Comparison of ENCODE assay signal across 25 cellular contexts in the genomic region with DNA sequence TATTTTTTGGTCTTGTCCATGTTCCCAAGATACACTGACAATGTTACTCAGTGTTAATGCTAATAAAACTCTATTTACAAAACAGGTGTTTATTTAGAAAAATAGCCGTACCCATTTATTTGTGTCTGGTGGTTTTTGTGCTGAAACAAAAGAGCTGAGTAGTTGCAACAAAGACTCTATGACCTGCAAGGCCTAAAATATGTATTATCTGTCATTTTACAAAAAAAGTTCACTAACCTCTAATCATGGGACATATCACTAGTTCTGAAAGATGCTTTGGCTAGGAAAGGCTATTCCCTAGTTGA. TPM values are rescaled to one million over a fixed set of nuclear protein-coding genes. Genes with fewer than 3 reads are reported as not detected.
DNase-seq lines count a peak whose midpoint lies in the region; ATAC-seq, FAIRE-seq and TF ChIP-seq lines count a peak whose summit lies in the region.
"Had no signal": no experiment of that assay in that cellular context is flagged by ENCODE, and none has a peak within 500 bp of the region (broad histone marks: within the 10 kb centered on the region; RNA-seq: fewer than 3 reads in every experiment).

No MANE protein-coding gene starts in this region.

- WGBS in HUES64: 100% methylated on average over 1 of the region's 1 CpG
- WGBS in GM12878 (ENCODE audit: insufficient coverage, insufficient replicate concordance, low lambda C conversion rate, missing lambda C conversion rate): 100% methylated on average over 1 of the region's 1 CpG
- WGBS in neuronal stem cell (ENCODE audit: extremely low coverage in 2 of 2, insufficient read length in 2 of 2, insufficient replicate concordance in 1 of 2), 2 donors: no CpG with 5 or more reads among the region's 1 CpG

- H2BK12ac ChIP-seq in neuronal stem cell (ENCODE audit: low read length): no peak overlapping the region

- H3K4me3 ChIP-seq in HUES64 (ENCODE audit: low read length) (no peak overlapping the region), GM12878 (no peak overlapping the region), neuronal stem cell (ENCODE audit: low read length in 2 of 2) (no peak overlapping the region)
- H3K4me3 ChIP-seq: gastrocnemius medialis, vagina had no signal

- RAD21 ChIA-PET in GM12878 (lab: Charles Lee; ENCODE audit: unreplicated experiment): interaction anchor here (0.6 to 2.1 kb wide), 13 partner anchors 32 to 267 kb away, joined by 3 to 14 read pairs (median 4); no protein-coding TSS in a partner anchor

- no peaks in the 10 kb centered on the region for H3K79me2 ChIP-seq in GM12878 (ENCODE audit: control insufficient read depth, insufficient read depth, low read length)

- intact Hi-C loops in GM12878 (cut with micrococcal nuclease; ENCODE audit: unreplicated experiment): loop anchor here (1.0 to 5.0 kb wide), 6 partner anchors 79 to 393 kb away; no protein-coding TSS in a partner anchor

- no peak overlapping the region for H3K4ac ChIP-seq in neuronal stem cell (ENCODE audit: low read length)

- H3K9ac ChIP-seq in HUES64 (ENCODE audit: low read depth, low read length) (no peak overlapping the region), GM12878 (ENCODE audit: control insufficient read depth, insufficient read depth, low read length) (no peak overlapping the region), neuronal stem cell (ENCODE audit: low read depth, low read length, poor library complexity) (no peak overlapping the region)

- H3K27ac ChIP-seq in HUES64 (ENCODE audit: low read depth, low read length) (0 out of 2 replicates have a peak overlapping the region, but pooled peaks have one; percentile 13), GM12878 (ENCODE audit: control insufficient read depth, insufficient read depth) (no peak overlapping the region), neuronal stem cell (replicated peaks; ENCODE audit: low read length) (no peak overlapping the region)
- H3K27ac ChIP-seq: gastrocnemius medialis, HL-60, vagina, WERI-Rb-1 had no signal

- H3K4me2 ChIP-seq in GM12878 (ENCODE audit: control insufficient read depth, insufficient read depth) (no peak overlapping the region), neuronal stem cell (ENCODE audit: insufficient read depth, low read length, poor library complexity, severe bottlenecking) (no peak overlapping the region)

- no peak for FAIRE-seq in GM12878 (lab: Jason Lieb, UNC)
- FAIRE-seq: small intestine had no signal

- H2AFZ ChIP-seq in GM12878 (ENCODE audit: control insufficient read depth, low read depth, low read length) (no peak overlapping the region), neuronal stem cell (ENCODE audit: low read length) (peak overlapping the region; percentile 69)

- CTCF ChIA-PET in GM12878 (lab: Yijun Ruan, JAX): interaction anchor here (0.6 to 2.9 kb wide), 26 partner anchors 9 to 313 kb away, joined by 3 to 37 read pairs (median 4); no protein-coding TSS in a partner anchor

- TF ChIP-seq POLR2A in GM12878 (IDR thresholded peaks at IDR 0.05; ENCODE audit: low read depth, low read length): no peak

- no peak overlapping the region for H3K14ac ChIP-seq in neuronal stem cell (ENCODE audit: low read length)

- no peak overlapping the region for H2BK5ac ChIP-seq in neuronal stem cell (ENCODE audit: low read length)

- no peaks in the 10 kb centered on the region for H4K20me1 ChIP-seq in GM12878 (ENCODE audit: control insufficient read depth, insufficient read depth)

- no peaks in the 10 kb centered on the region for H3K79me1 ChIP-seq in neuronal stem cell (ENCODE audit: low read depth, low read length)

- TF ChIP-seq CTCF in GM12878 (IDR thresholded peaks at IDR 0.05 in 2 of 3, conservative IDR thresholded peaks at IDR 0.05 in 1 of 3; ENCODE audit: control insufficient read depth in 2 of 3, extremely low read depth in 1 of 3, insufficient read depth in 1 of 3, low read depth in 3 of 3, low read length in 3 of 3): no peak

- H2BK120ac ChIP-seq in neuronal stem cell (ENCODE audit: low read depth, low read length): no peak overlapping the region

- peak; percentile 10 for ATAC-seq in GM18502 (IDR thresholded peaks at IDR 0.05; ENCODE audit: poor library complexity, unreplicated experiment)
- ATAC-seq in GM12878: peak; percentile 15; the same call in 2 of the 3 replicates
- no peak for ATAC-seq in GM19463 (IDR thresholded peaks at IDR 0.05; ENCODE audit: unreplicated experiment)
- no peak for ATAC-seq in left lobe of liver
- ATAC-seq in HG03565 (IDR thresholded peaks at IDR 0.05; ENCODE audit: unreplicated experiment): no peak

- in situ Hi-C loops in GM12878 (cut with MboI): loop anchor here (5.0 kb wide), 2 partner anchors 78 to 263 kb away; no protein-coding TSS in a partner anchor

- no peak overlapping the region for H2AK5ac ChIP-seq in neuronal stem cell (ENCODE audit: low read depth, low read length)

- H3K27me3 ChIP-seq in HUES64 (ENCODE audit: insufficient read depth, low read length): no peaks in the 10 kb centered on the region
- no peaks in the 10 kb centered on the region for H3K27me3 ChIP-seq in GM12878 (replicated peaks in 1 of 2; ENCODE audit: control insufficient read depth in 2 of 2, insufficient read depth in 2 of 2, low read length in 1 of 2)
- H3K27me3 ChIP-seq in neuronal stem cell (ENCODE audit: control insufficient read depth in 3 of 3, insufficient read depth in 3 of 3, low read depth in 1 of 3, low read length in 3 of 3): no peaks in the 10 kb centered on the region
- H3K27me3 ChIP-seq: gastrocnemius medialis, vagina had no signal

- no peak overlapping the region for H4K8ac ChIP-seq in neuronal stem cell (ENCODE audit: low read depth, low read length)

- H3K18ac ChIP-seq in neuronal stem cell (ENCODE audit: low read length): no peak overlapping the region

- no peak overlapping the region for H4K91ac ChIP-seq in neuronal stem cell (ENCODE audit: low read depth, low read length, poor library complexity)

- POLR2A ChIA-PET in GM12878 (lab: Charles Lee): no interaction called here

- TF ChIP-seq EP300 in GM12878 (IDR thresholded peaks at IDR 0.05; ENCODE audit: borderline replicate concordance in 1 of 2, control insufficient read depth in 1 of 2, low read depth in 2 of 2, low read length in 2 of 2): no peak

- DNase-seq in GM12878 (ENCODE audit: low read depth, low spot score) (no peak), neuronal stem cell (ENCODE audit: low spot score) (no peak), LoVo (ENCODE audit: low spot score) (no peak), left lobe of liver (ENCODE audit: low spot score) (no peak)
- DNase-seq: activated naive CD4-positive, alpha-beta T cell; activated T-cell treated with anti-CD3 and anti-CD28 coated beads, Interleukin-2, amount 50 U/mL, for 72 hours; DMS153; gastrocnemius medialis; NCI-H1105; nucleus accumbens; Right ventricle myocardium superior; stimulated activated CD8-positive, alpha-beta memory T cell treated with anti-CD3 and anti-CD28 coated beads, Interleukin-4, amount 100 ng/mL, for 48 hours; stimulated activated naive CD8-positive, alpha-beta T cell treated with anti-CD3 and anti-CD28 coated beads, Interleukin-15, amount 100 ng/mL, for 72 hours; WERI-Rb-1 had no signal

- TF ChIP-seq RAD21 in GM12878 (IDR thresholded peaks at IDR 0.05; ENCODE audit: insufficient read depth, low read depth, low read length): no peak

- SMC1A ChIA-PET in GM12878 (lab: Charles Lee; ENCODE audit: uncharacterized antibody, unreplicated experiment): interaction anchor here (0.7 to 3.3 kb wide), 17 partner anchors 10 to 263 kb away, joined by 3 to 29 read pairs (median 3); no protein-coding TSS in a partner anchor

- H3K9me3 ChIP-seq in HUES64 (ENCODE audit: insufficient read depth, low read depth, low read length) (no peaks in the 10 kb centered on the region), GM12878 (replicated peaks; ENCODE audit: control insufficient read depth, insufficient read depth, low read length) (no peaks in the 10 kb centered on the region), neuronal stem cell (replicated peaks in 1 of 2; ENCODE audit: control insufficient read depth in 2 of 2, insufficient read depth in 1 of 2, low read depth in 1 of 2, low read length in 2 of 2) (no peaks in the 10 kb centered on the region)
- H3K9me3 ChIP-seq: gastrocnemius medialis, vagina had no signal

- H3K4me1 ChIP-seq in HUES64 (ENCODE audit: insufficient read depth, low read length) (peaks cover 22% of the 10 kb centered on the region), GM12878 (ENCODE audit: control insufficient read depth, insufficient read depth, low read length) (no peaks in the 10 kb centered on the region; the same call in 1 of the 2 replicates), neuronal stem cell (ENCODE audit: control insufficient read depth in 2 of 2, insufficient read depth in 1 of 2, low read depth in 1 of 2, low read length in 2 of 2) (peaks cover 0 to 1% of the 10 kb centered on the region in 2 donors)
- H3K4me1 ChIP-seq: gastrocnemius medialis, vagina had no signal

- H2BK15ac ChIP-seq in neuronal stem cell (ENCODE audit: low read length): no peak overlapping the region

- H3K36me3 ChIP-seq in HUES64 (ENCODE audit: insufficient read depth, low read length) (no peaks in the 10 kb centered on the region), GM12878 (ENCODE audit: control insufficient read depth in 2 of 2, insufficient read depth in 2 of 2, low read length in 1 of 2) (no peaks in the 10 kb centered on the region), neuronal stem cell (replicated peaks in 1 of 2; ENCODE audit: control insufficient read depth in 2 of 2, insufficient read depth in 2 of 2, low read length in 2 of 2) (no peaks in the 10 kb centered on the region)
- H3K36me3 ChIP-seq: gastrocnemius medialis, vagina, WERI-Rb-1 had no signal

- BruUV-seq in GM12878 (replicated peaks; lab: Mats Ljungman, UMichigan): no TSS peak

- no peak overlapping the region for H3K23ac ChIP-seq in neuronal stem cell (ENCODE audit: low read depth, low read length, poor library complexity)

RNA-seq across cellular contexts. Expression of gene SLC25A52, which starts 59.2 kb away (rescaled TPM):
- not detected for polyA plus RNA-seq in HUES64 (2013, experiment 1 of 2)
- polyA plus RNA-seq in HUES64 (2013, experiment 2 of 2): not detected
- total RNA-seq in GM12878 (2013; cell fraction: nucleolus; rRNA removed): 0.66 and 0.84 TPM in 2 replicates
- total RNA-seq in GM12878 (2014; rRNA removed): not detected in 2 replicates
- not detected in 2 replicates for total RNA-seq in GM12878 (2014; rRNA removed; fragmentation: Illumina TruSeq; extraction: Trizol)
- not detected in 2 replicates for total RNA-seq in GM12878 (2021)
- not detected for polyA plus RNA-seq in GM12878 (2011; ENCODE audit: low read depth)
- polyA plus RNA-seq in GM12878 (2011; rRNA removed): 0.09 TPM in 1 of 2 replicates, not detected in the other
- not detected in 2 replicates for polyA plus RNA-seq in GM12878 (2011; cell fraction: cytosol; rRNA removed)
- polyA plus RNA-seq in GM12878 (2011; cell fraction: nucleus; rRNA removed): not detected in 2 replicates
- polyA plus RNA-seq in GM12878 (2012): not detected in 2 replicates
- not detected in 2 replicates for polyA plus RNA-seq in GM12878 (2014; fragmentation: Illumina TruSeq; extraction: Trizol)
- not detected for polyA plus RNA-seq in GM12878 (2014; fragmentation: Nextera tagmentation; extraction: Ambion mirVana)
- polyA plus RNA-seq in GM12878 (2014; rRNA removed): not detected in 2 replicates
- not detected for polyA plus RNA-seq in GM12878 (2016; fragmentation: Nextera tagmentation; extraction: Ambion mirVana)
- polyA minus RNA-seq in GM12878 (2011; rRNA and poly(A)+ RNA removed): 0.21 TPM in 1 of 2 replicates, not detected in the other
- polyA minus RNA-seq in GM12878 (2011; cell fraction: cytosol; rRNA and poly(A)+ RNA removed): not detected in 2 replicates
- not detected in 2 replicates for polyA minus RNA-seq in GM12878 (2011; cell fraction: nucleus; rRNA and poly(A)+ RNA removed)
- polyA plus RNA-seq in neuronal stem cell (2013, experiment 1 of 2): not detected
- not detected for polyA plus RNA-seq in neuronal stem cell (2013, experiment 2 of 2)
- not detected for total RNA-seq in left lobe of liver
- total RNA-seq: activated CD4-positive, alpha-beta T cell treated with anti-CD3 and anti-CD28 coated beads, Interleukin-2, amount 10 ng/mL, durations not matched to agents 7 days and 5 days; activated T-cell treated with anti-CD3 and anti-CD28 coated beads, Interleukin-2, amount 50 U/mL, for 72 hours; CD4-positive, CD25-positive, alpha-beta regulatory T cell; dermis microvascular lymphatic vessel endothelial cell; gastrocnemius medialis; Right ventricle myocardium superior; vagina had no signal
- polyA plus RNA-seq: CD4-positive, CD25-positive, alpha-beta regulatory T cell; small intestine; thymus had no signal

Comparison
In these comparisons a context has a peak if more than half of its experiments do, and no peak if none do; other contexts are left out.
1. ATAC-seq: peak in GM18502 (single experiment) and GM12878 (single experiment); none in GM19463 (single experiment), left lobe of liver (single experiment) and HG03565 (single experiment).